8 cellular contexts compared by ENCODE assay signal in the genomic region with DNA sequence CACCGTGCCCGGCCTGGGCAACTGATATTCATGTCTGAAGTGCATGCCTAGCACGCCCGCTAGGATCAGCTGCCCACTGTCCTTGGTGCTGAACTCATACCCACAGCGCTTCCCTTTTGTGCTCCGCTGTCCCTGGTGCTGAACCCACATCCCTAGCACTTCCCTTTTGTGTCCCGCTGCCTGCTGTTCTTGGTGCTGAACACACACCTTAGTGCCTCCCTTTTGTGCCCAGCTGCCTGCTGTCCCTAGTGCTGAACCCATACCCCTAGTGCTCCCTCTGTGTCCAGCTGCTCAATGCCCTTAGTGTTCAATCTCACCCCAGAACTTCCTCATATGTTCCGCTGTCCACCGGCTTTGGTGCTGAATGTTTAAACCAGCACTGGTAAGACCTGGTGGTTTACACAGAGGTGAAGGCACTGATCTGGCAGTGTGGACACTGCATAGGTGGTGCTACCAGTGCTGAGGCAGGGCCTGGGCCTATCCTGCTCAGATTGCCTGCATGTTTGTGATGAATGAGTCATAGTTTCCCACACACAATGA. TPM values are rescaled to one million over a fixed set of nuclear protein-coding genes. Genes with fewer than 3 reads are reported as not detected.
DNase-seq lines count a peak whose midpoint lies in the region; ATAC-seq and TF ChIP-seq lines count a peak whose summit lies in the region.

No MANE protein-coding gene starts in this region.

- no peak for TF ChIP-seq POLR2A in lower leg skin (IDR thresholded peaks at IDR 0.05)

- no peak for TF ChIP-seq CTCF in lower leg skin (IDR thresholded peaks at IDR 0.05)

- no peaks in the 10 kb centered on the region for H3K9me3 Mint-ChIP-seq in activated CD4-positive, alpha-beta memory T cell treated with anti-CD3 and anti-CD28 coated beads for 36 hours

- CTCF ChIA-PET in activated CD4-positive, alpha-beta memory T cell treated with anti-CD3 and anti-CD28 coated beads for 36 hours (lab: Charles Lee) = interaction anchor here (0.6 to 14.1 kb wide), 3 partner anchors 49 to 271 kb away, joined by 3 to 114 read pairs (median 4); no protein-coding TSS in a partner anchor

- peak; percentile 88 for DNase-seq in DMS53 (lab: John Stamatoyannopoulos, UW)
- DNase-seq in MV-4-11 (lab: John Stamatoyannopoulos, UW) = peak; percentile 99
- peak; percentile 88 for DNase-seq in activated CD4-positive, alpha-beta memory T cell treated with anti-CD3 and anti-CD28 coated beads for 36 hours
- peak; percentile 90 to 94 for DNase-seq in dermis microvascular lymphatic vessel endothelial cell (ENCODE audit: low read depth in 2 of 2)
- DNase-seq in lower leg skin (ENCODE audit: low spot score in 2 of 2) = peak; percentile 79 to 94
- peak; percentile 61 to 77 (median 67) for DNase-seq in stimulated activated CD4-positive, alpha-beta T cell treated with anti-CD3 and anti-CD28 coated beads, TNF-alpha, amount 100 ng/mL, for 48 hours (ENCODE audit: low read depth in 3 of 3)
- DNase-seq in NCI-H187 (lab: John Stamatoyannopoulos, UW) = no peak

- no peak for ATAC-seq in HG02610 (IDR thresholded peaks at IDR 0.05; ENCODE audit: unreplicated experiment)

- 19 to 21% methylated on average over 9 of the region's 9 CpGs for WGBS in lower leg skin, 2 donors

- H3K27me3 Mint-ChIP-seq in activated CD4-positive, alpha-beta memory T cell treated with anti-CD3 and anti-CD28 coated beads for 36 hours = no peaks in the 10 kb centered on the region

- peaks cover 15% of the 10 kb centered on the region for H3K4me1 Mint-ChIP-seq in activated CD4-positive, alpha-beta memory T cell treated with anti-CD3 and anti-CD28 coated beads for 36 hours (ENCODE audit: low read depth)

- peaks cover 29% of the 10 kb centered on the region for H3K36me3 Mint-ChIP-seq in activated CD4-positive, alpha-beta memory T cell treated with anti-CD3 and anti-CD28 coated beads for 36 hours

- intact Hi-C loops in activated CD4-positive, alpha-beta memory T cell treated with anti-CD3 and anti-CD28 coated beads for 36 hours (cut with micrococcal nuclease) = loop anchor here (5.0 kb wide), 1 partner anchor 40 kb away; a partner anchor contains a TSS
- intact Hi-C loops in lower leg skin (cut with DNase I; ENCODE audit: low total_unique reads) = no loop called here

- no peak overlapping the region for H3K27ac Mint-ChIP-seq in activated CD4-positive, alpha-beta memory T cell treated with anti-CD3 and anti-CD28 coated beads for 36 hours

- POLR2A ChIA-PET in activated CD4-positive, alpha-beta memory T cell treated with anti-CD3 and anti-CD28 coated beads for 36 hours (lab: Charles Lee) = no interaction called here

- no peak overlapping the region for H3K4me3 Mint-ChIP-seq in activated CD4-positive, alpha-beta memory T cell treated with anti-CD3 and anti-CD28 coated beads for 36 hours

- H3K4me3 ChIP-seq in lower leg skin (ENCODE audit: low read depth, poor library complexity, severe bottlenecking) = no peak overlapping the region

RNA-seq across cellular contexts. Expression of a gene that starts 26.3 kb away (rescaled TPM):
- not detected for total RNA-seq in activated CD4-positive, alpha-beta memory T cell treated with anti-CD3 and anti-CD28 coated beads for 36 hours
- total RNA-seq in dermis microvascular lymphatic vessel endothelial cell (not detected in 2 replicates), lower leg skin (under 1 TPM in 2 of 4 donors, not detected in 2; 0.13 to 0.63 TPM)

RNA-seq across cellular contexts. Expression of a gene that starts 37.9 kb away (rescaled TPM):
- 10 to 100 TPM; 54.4 to 55.8 TPM for total RNA-seq in activated CD4-positive, alpha-beta memory T cell treated with anti-CD3 and anti-CD28 coated beads for 36 hours
- total RNA-seq in dermis microvascular lymphatic vessel endothelial cell = 15.0 and 19.1 TPM in 2 replicates
- total RNA-seq in lower leg skin = 10 to 100 TPM; 16.6 to 56.4 (median 29.7) TPM

RNA-seq across cellular contexts. Expression of a gene that starts 38.6 kb away (rescaled TPM):
- 10 to 100 TPM in 1 of 2 experiments, 1 to 10 TPM in 1; 9.0 to 10.3 TPM for total RNA-seq in activated CD4-positive, alpha-beta memory T cell treated with anti-CD3 and anti-CD28 coated beads for 36 hours
- total RNA-seq in dermis microvascular lymphatic vessel endothelial cell (3.6 and 5.2 TPM in 2 replicates), lower leg skin (10 to 100 TPM in 3 of 4 donors, 1 to 10 TPM in 1; 6.7 to 16.7 (median 10.5) TPM)

RNA-seq across cellular contexts. Expression of a gene that starts 57.9 kb away (rescaled TPM):
- total RNA-seq in activated CD4-positive, alpha-beta memory T cell treated with anti-CD3 and anti-CD28 coated beads for 36 hours = 100 to 1,000 TPM; 160 to 171 TPM
- 18.9 and 24.5 TPM in 2 replicates for total RNA-seq in dermis microvascular lymphatic vessel endothelial cell
- total RNA-seq in lower leg skin = 10 to 100 TPM; 36.4 to 45.5 (median 41.1) TPM

RNA-seq across cellular contexts. Expression of a gene that starts 58.2 kb away (rescaled TPM):
- 10 to 100 TPM; 24.5 to 25.8 TPM for total RNA-seq in activated CD4-positive, alpha-beta memory T cell treated with anti-CD3 and anti-CD28 coated beads for 36 hours
- 3.3 and 5.2 TPM in 2 replicates for total RNA-seq in dermis microvascular lymphatic vessel endothelial cell
- 1 to 10 TPM; 5.0 to 10.0 (median 6.8) TPM for total RNA-seq in lower leg skin

Comparison
In these comparisons a context has a peak if more than half of its experiments do, and no peak if none do; other contexts are left out.
1. DNase-seq: peak in DMS53 (single experiment), MV-4-11 (single experiment), activated CD4-positive, alpha-beta memory T cell treated with anti-CD3 and anti-CD28 coated beads for 36 hours (single experiment), dermis microvascular lymphatic vessel endothelial cell (2 of 2), lower leg skin (2 of 2) and stimulated activated CD4-positive, alpha-beta T cell treated with anti-CD3 and anti-CD28 coated beads, TNF-alpha, amount 100 ng/mL, for 48 hours (3 of 3); none in NCI-H187 (0 of 2).